In the genomic region with DNA sequence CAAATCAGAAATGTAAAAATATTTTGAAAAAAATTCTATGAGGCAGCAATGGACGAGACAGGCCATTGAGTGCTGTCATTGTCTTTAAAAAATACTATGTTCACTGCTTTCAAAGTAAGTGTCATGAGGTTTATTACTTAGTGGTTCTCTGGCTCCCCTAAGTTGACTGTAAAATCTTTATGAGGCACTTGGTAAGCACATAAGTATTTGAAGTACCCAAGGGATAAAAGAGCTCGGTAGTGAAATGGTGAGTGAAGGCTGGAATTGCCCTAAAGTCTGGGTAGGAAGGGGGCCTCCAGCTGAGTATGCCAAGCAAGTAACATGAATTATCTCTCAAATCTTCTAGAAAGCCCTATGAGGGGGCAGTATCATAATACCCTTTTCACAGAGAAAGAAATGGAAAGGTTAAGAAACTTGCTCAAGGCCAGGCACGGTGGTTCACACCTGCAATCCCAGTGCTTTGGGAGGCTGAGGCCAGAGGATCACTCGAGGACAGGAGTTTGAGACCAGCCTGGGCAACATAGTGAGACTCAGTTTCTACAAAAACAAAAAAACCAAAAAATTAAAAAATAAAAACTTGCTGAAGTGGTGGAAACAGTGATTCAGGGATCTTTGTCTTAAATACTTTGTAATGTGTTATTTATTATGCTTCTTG, we compare ENCODE assay signal across 24 cellular contexts. TPM values are rescaled to one million over a fixed set of nuclear protein-coding genes. Genes with fewer than 3 reads are reported as not detected.
"Had no signal": no experiment of that assay in that cellular context is flagged by ENCODE, and none has a peak within 500 bp of the region (broad histone marks: within the 10 kb centered on the region; RNA-seq: fewer than 3 reads in every experiment).

No MANE protein-coding gene starts in this region.

- H3K4me1 ChIP-seq: heart left ventricle, neural progenitor cell, pancreas, tibial artery, upper lobe of right lung, vagina had no signal

- H3K9ac ChIP-seq: neural progenitor cell had no signal

- H3K4me3 ChIP-seq: coronary artery, heart left ventricle, neural progenitor cell, pancreas, tibial artery, upper lobe of right lung, vagina had no signal

- H3K27me3 ChIP-seq: neural progenitor cell, pancreas, upper lobe of right lung, vagina had no signal

- H3K36me3 ChIP-seq: heart left ventricle, neural progenitor cell, pancreas, tibial artery, upper lobe of right lung, vagina had no signal

- DNase-seq: effector CD8-positive, alpha-beta T cell; heart left ventricle; hippocampal formation; mammary epithelial cell; nucleus accumbens; pancreas; right cardiac atrium; stimulated activated CD4-positive, alpha-beta T cell treated with anti-CD3 and anti-CD28 coated beads, Interleukin-4, amount 100 ng/mL, for 1 hour; stimulated activated CD8-positive, alpha-beta memory T cell treated with anti-CD3 and anti-CD28 coated beads, Interleukin-4, amount 100 ng/mL, for 48 hours; stimulated activated naive CD8-positive, alpha-beta T cell treated with anti-CD3 and anti-CD28 coated beads, Interleukin-15, Interleukin-2, amounts not matched to agents 100 U/mL and 50 U/mL, for 24 hours; upper lobe of right lung had no signal

- H3K27ac ChIP-seq: coronary artery, heart left ventricle, neural progenitor cell, pancreas, tibial artery, upper lobe of right lung, vagina had no signal

- H3K9me3 ChIP-seq: pancreas, tibial artery, upper lobe of right lung, vagina had no signal

- ATAC-seq: heart left ventricle; pancreas; right cardiac atrium; stimulated activated naive CD8-positive, alpha-beta T cell treated with anti-CD3 and anti-CD28 coated beads, Interleukin-15, Interleukin-2, amounts not matched to agents 100 U/mL and 50 U/mL, for 24 hours; upper lobe of right lung had no signal

RNA-seq across cellular contexts. Expression of a gene that starts 5.5 kb away (rescaled TPM):
- total RNA-seq: dermis microvascular lymphatic vessel endothelial cell; frontal cortex; glomerular endothelial cell; heart left ventricle; lower leg skin; mammary epithelial cell; mononuclear cell; myocyte; natural killer cell treated with Interleukin-12 subunit alpha and Interleukin-12 subunit beta and Interleukin-15 and Interleukin-18, amount 100 ng/mL, for 72 hours; progenitor cell of endocrine pancreas; right cardiac atrium; temporal lobe; upper lobe of right lung; vagina had no signal

RNA-seq across cellular contexts. Expression of a gene that starts 30.5 kb away (rescaled TPM):
- total RNA-seq: dermis microvascular lymphatic vessel endothelial cell; glomerular endothelial cell; mammary epithelial cell; mononuclear cell; myocyte; natural killer cell treated with Interleukin-12 subunit alpha and Interleukin-12 subunit beta and Interleukin-15 and Interleukin-18, amount 100 ng/mL, for 72 hours; progenitor cell of endocrine pancreas had no signal
